ENCODE assay signal across 8 cellular contexts in the genomic region with DNA sequence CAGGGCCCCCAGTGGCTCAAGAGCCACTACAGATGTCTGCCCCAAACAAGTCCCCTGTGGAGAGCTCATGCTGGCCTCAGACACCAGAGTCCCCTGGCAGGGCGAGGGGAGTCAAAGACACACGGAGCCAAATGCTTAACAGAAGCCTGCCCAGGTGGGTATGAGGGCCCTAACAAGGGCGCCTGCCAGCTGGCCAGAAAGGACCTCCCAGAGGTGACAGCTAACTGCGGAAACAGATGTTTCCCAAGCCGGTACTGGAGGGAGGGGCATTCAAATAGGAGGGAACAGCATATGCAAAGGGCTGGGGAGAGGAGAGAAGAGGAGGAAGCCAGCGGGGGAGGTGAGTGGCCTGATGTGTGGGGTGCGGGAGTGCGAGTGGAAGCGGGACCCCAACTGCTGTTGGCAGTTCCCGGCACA. TPM values are rescaled to one million over a fixed set of nuclear protein-coding genes. Genes with fewer than 3 reads are reported as not detected.
A peak's percentile ranks its signal among the peaks of the same experiment; 100 is the strongest.
DNase-seq lines count a peak whose midpoint lies in the region; ATAC-seq and TF ChIP-seq lines count a peak whose summit lies in the region.

No MANE protein-coding gene starts in this region.

- CTCF ChIA-PET in activated naive CD4-positive, alpha-beta T cell treated with anti-CD3 and anti-CD28 coated beads for 36 hours (lab: Charles Lee) = interaction anchor here (0.9 to 3.2 kb wide), 23 partner anchors 8 to 206 kb away, joined by 3 to 34 read pairs (median 5); a partner anchor contains a TSS

- H3K4me1 ChIP-seq in iPS-18a (ENCODE audit: control insufficient read depth, low read depth, low read length) = peaks cover 4% of the 10 kb centered on the region

- peak overlapping the region; percentile 97 for H3K4me3 Mint-ChIP-seq in activated naive CD4-positive, alpha-beta T cell treated with anti-CD3 and anti-CD28 coated beads for 36 hours

- H3K9me3 ChIP-seq in iPS-18a (ENCODE audit: control insufficient read depth, low read depth, low read length) = no peaks in the 10 kb centered on the region

- no peak for TF ChIP-seq CTCF in LNCaP clone FGC (IDR thresholded peaks at IDR 0.05; ENCODE audit: control insufficient read depth, extremely low read depth, insufficient read depth)

- H3K9ac ChIP-seq in iPS-18a (ENCODE audit: low read length) = no peak overlapping the region

- H3K9me3 Mint-ChIP-seq in activated naive CD4-positive, alpha-beta T cell treated with anti-CD3 and anti-CD28 coated beads for 36 hours = no peaks in the 10 kb centered on the region

- H3K36me3 ChIP-seq in iPS-18a (ENCODE audit: control insufficient read depth, low read depth, low read length) = peaks cover 12% of the 10 kb centered on the region

- H3K27me3 Mint-ChIP-seq in activated naive CD4-positive, alpha-beta T cell treated with anti-CD3 and anti-CD28 coated beads for 36 hours (ENCODE audit: low read depth) = peaks cover 3% of the 10 kb centered on the region

- H3K36me3 Mint-ChIP-seq in activated naive CD4-positive, alpha-beta T cell treated with anti-CD3 and anti-CD28 coated beads for 36 hours (ENCODE audit: low read depth) = peaks cover 17% of the 10 kb centered on the region

- H3K4me3 ChIP-seq in LNCaP clone FGC (ENCODE audit: low read depth, low read length) (peak overlapping the region; percentile 75), iPS-18a (ENCODE audit: low read length) (peak overlapping the region; percentile 82)

- intact Hi-C loops in activated naive CD4-positive, alpha-beta T cell treated with anti-CD3 and anti-CD28 coated beads for 36 hours (cut with micrococcal nuclease) = loop anchor here (5.0 to 10.0 kb wide), 2 partner anchors 666 to 773 kb away; a partner anchor contains a TSS

- H3K4me1 Mint-ChIP-seq in activated naive CD4-positive, alpha-beta T cell treated with anti-CD3 and anti-CD28 coated beads for 36 hours (ENCODE audit: low read depth) = peaks cover 29% of the 10 kb centered on the region

- no peaks in the 10 kb centered on the region for H3K27me3 ChIP-seq in iPS-18a (ENCODE audit: control insufficient read depth, insufficient read depth, low read length)

- ATAC-seq in HG02571 (IDR thresholded peaks at IDR 0.05; ENCODE audit: unreplicated experiment) = no peak

- H3K27ac Mint-ChIP-seq in activated naive CD4-positive, alpha-beta T cell treated with anti-CD3 and anti-CD28 coated beads for 36 hours = peak overlapping the region; percentile 73

- no peak overlapping the region for H3K27ac ChIP-seq in iPS-18a (ENCODE audit: low read length)

- DNase-seq in activated naive CD4-positive, alpha-beta T cell treated with anti-CD3 and anti-CD28 coated beads for 36 hours = peak; percentile 58
- DNase-seq in activated naive CD4-positive, alpha-beta T cell (lab: John Stamatoyannopoulos, UW) = no peak
- DNase-seq in LNCaP clone FGC (ENCODE audit: low read depth) (no peak), UCSD-AML1 (lab: John Stamatoyannopoulos, UW; ENCODE audit: unreplicated experiment) (peak; percentile 63), anterior cingulate cortex (lab: John Stamatoyannopoulos, UW) (no peak), DMS79 treated with DMSO at 0.1 percent for 48 hours (lab: John Stamatoyannopoulos, UW) (no peak)

RNA-seq across cellular contexts. Expression of a gene that starts 0.9 kb away (rescaled TPM):
- total RNA-seq in activated naive CD4-positive, alpha-beta T cell treated with anti-CD3 and anti-CD28 coated beads for 36 hours = 10 to 100 TPM; 45.0 to 51.7 TPM

RNA-seq across cellular contexts. Expression of a gene that starts 7.2 kb away (rescaled TPM):
- total RNA-seq in activated naive CD4-positive, alpha-beta T cell treated with anti-CD3 and anti-CD28 coated beads for 36 hours = 100 to 1,000 TPM; 253 to 254 TPM

RNA-seq across cellular contexts. Expression of a gene that starts 7.2 kb away (rescaled TPM):
- total RNA-seq in activated naive CD4-positive, alpha-beta T cell treated with anti-CD3 and anti-CD28 coated beads for 36 hours = 10 to 100 TPM; 10.9 to 13.2 TPM

RNA-seq across cellular contexts. Expression of a gene that starts 40.7 kb away (rescaled TPM):
- 10 to 100 TPM; 82.2 to 83.9 TPM for total RNA-seq in activated naive CD4-positive, alpha-beta T cell treated with anti-CD3 and anti-CD28 coated beads for 36 hours

RNA-seq across cellular contexts. Expression of a gene that starts 47.0 kb away (rescaled TPM):
- total RNA-seq in activated naive CD4-positive, alpha-beta T cell treated with anti-CD3 and anti-CD28 coated beads for 36 hours = 10 to 100 TPM; 34.6 to 39.2 TPM

Comparison
In these comparisons a context has a peak if more than half of its experiments do, and no peak if none do; other contexts are left out.
1. DNase-seq: peak in activated naive CD4-positive, alpha-beta T cell treated with anti-CD3 and anti-CD28 coated beads for 36 hours (single experiment) and UCSD-AML1 (single experiment); none in activated naive CD4-positive, alpha-beta T cell (0 of 4), LNCaP clone FGC (single experiment), anterior cingulate cortex (0 of 58) and DMS79 treated with DMSO at 0.1 percent for 48 hours (single experiment).